Comparison of ENCODE assay signal across 8 cellular contexts in genomic region chr1:192639607-192640368, GRCh38.
DNase-seq lines count a peak whose midpoint lies in the region; ATAC-seq and TF ChIP-seq lines count a peak whose summit lies in the region.

No MANE protein-coding gene starts in this region.

- CTCF ChIA-PET in HEK293T (lab: Yijun Ruan, JAX): no interaction called here

- no peak for TF ChIP-seq CTCF in NB4 (IDR thresholded peaks at IDR 0.05; ENCODE audit: low read depth, low read length)

- H3K27me3 Mint-ChIP-seq in memory B cell: peaks cover 8% of the 10 kb centered on the region

- no peak overlapping the region for H3K4me3 Mint-ChIP-seq in memory B cell

- peaks cover 6% of the 10 kb centered on the region for H3K4me1 Mint-ChIP-seq in memory B cell

- no peaks in the 10 kb centered on the region for H3K9me3 Mint-ChIP-seq in memory B cell

- no peak overlapping the region for H3K4me3 ChIP-seq in NB4 (ENCODE audit: low read depth, low read length)

- ATAC-seq in HG02623 (IDR thresholded peaks at IDR 0.05; ENCODE audit: unreplicated experiment): peak; percentile 82
- peak; percentile 71 for ATAC-seq in memory B cell (ENCODE audit: low read depth)

- DNase-seq in DMS 273 (lab: John Stamatoyannopoulos, UW; ENCODE audit: unreplicated experiment): peak; percentile 10
- no peak for DNase-seq in DMS 273 treated with DMSO at 0.1 percent for 48 hours (lab: John Stamatoyannopoulos, UW)
- peak; percentile 56 for DNase-seq in NB4 (ENCODE audit: low read depth)
- DNase-seq in memory B cell (ENCODE audit: low spot score in 2 of 2): no peak
- no peak for DNase-seq in 8988T
- DNase-seq in HEK293T (ENCODE audit: extremely low spot score): no peak
- DNase-seq in NCI-H2171 treated with DMSO at 0.1 percent for 48 hours (lab: John Stamatoyannopoulos, UW): no peak

- H3K27ac Mint-ChIP-seq in memory B cell: no peak overlapping the region

- H3K36me3 Mint-ChIP-seq in memory B cell: no peaks in the 10 kb centered on the region

- TF ChIP-seq POLR2A in NB4 (IDR thresholded peaks at IDR 0.05; ENCODE audit: extremely low read depth, insufficient read length): no peak

- POLR2A ChIA-PET in HEK293T (lab: Yijun Ruan, JAX): no interaction called here

TF ChIP-seq in HEK293T, 16 proteins besides CTCF, POLR2A, EP300 and RAD21:
- TF ChIP-seq FOXK2 (IDR thresholded peaks at IDR 0.05) (no peak), L3MBTL2 (conservative IDR thresholded peaks at IDR 0.05) (no peak), SUZ12 (IDR thresholded peaks at IDR 0.05) (no peak), ARNT (IDR thresholded peaks at IDR 0.05) (no peak), FOXM1 (IDR thresholded peaks at IDR 0.05; ENCODE audit: borderline replicate concordance) (no peak), NFRKB (IDR thresholded peaks at IDR 0.05) (no peak), SP1 (IDR thresholded peaks at IDR 0.05) (no peak), LEF1 (IDR thresholded peaks at IDR 0.05; ENCODE audit: borderline replicate concordance) (no peak), CTBP1 (IDR thresholded peaks at IDR 0.05; ENCODE audit: borderline replicate concordance) (no peak), BHLHE40 (IDR thresholded peaks at IDR 0.05; ENCODE audit: borderline replicate concordance) (no peak), ELF4 (IDR thresholded peaks at IDR 0.05) (no peak), HDGF (IDR thresholded peaks at IDR 0.05; ENCODE audit: borderline replicate concordance) (no peak), ZNF384 (IDR thresholded peaks at IDR 0.05) (no peak), PKNOX1 (IDR thresholded peaks at IDR 0.05) (no peak)

Comparison
In these comparisons a context has a peak if more than half of its experiments do, and no peak if none do; other contexts are left out.
1. DNase-seq: peak in DMS 273 (single experiment) and NB4 (single experiment); none in DMS 273 treated with DMSO at 0.1 percent for 48 hours (single experiment), memory B cell (0 of 2), 8988T (single experiment), HEK293T (single experiment) and NCI-H2171 treated with DMSO at 0.1 percent for 48 hours (single experiment).